ENCODE assay signal across 3 cellular contexts in the genomic region with DNA sequence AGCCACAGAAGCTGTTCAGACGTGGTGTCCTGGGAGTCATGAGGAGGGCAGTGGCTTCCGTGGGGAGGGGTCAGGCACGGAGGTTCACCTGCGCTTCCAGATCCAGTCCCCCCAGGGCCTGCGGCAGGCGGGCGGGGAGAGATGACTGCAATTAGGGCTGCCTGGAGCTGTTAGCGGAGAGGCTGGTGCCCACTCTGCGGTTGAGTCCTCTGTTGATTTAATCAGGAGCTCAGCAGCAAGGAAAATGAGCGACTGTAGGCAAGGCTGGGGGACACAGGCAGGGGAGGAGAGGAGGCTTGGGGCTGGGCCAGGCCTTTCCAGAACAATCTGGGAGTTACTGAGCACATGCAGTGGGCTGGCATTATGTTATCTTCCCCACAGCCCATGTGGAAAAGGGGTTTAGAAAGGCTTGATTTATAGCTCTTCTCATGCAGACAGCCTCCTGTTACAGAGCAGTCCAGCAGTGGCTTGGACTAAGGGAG.
TF ChIP-seq lines count a peak whose summit lies in the region.

No MANE protein-coding gene starts in this region.

TF ChIP-seq in HEK293, 187 proteins besides CTCF, POLR2A, EP300 and RAD21 (continued from another document):
- TF ChIP-seq ZFHX2 (tag by site-specific recombination; conservative IDR thresholded peaks at IDR 0.05) (0 out of 2 replicates have a peak, but pooled peaks have one; percentile 6), ZBTB7A (tag by site-specific recombination; IDR thresholded peaks at IDR 0.05; ENCODE audit: low read depth) (no peak), ZBTB17 (tag by site-specific recombination; IDR thresholded peaks at IDR 0.05) (0 out of 2 replicates have a peak, but pooled peaks have one; percentile 19), ZBTB8A (tag by site-specific recombination; IDR thresholded peaks at IDR 0.05) (peak; percentile 52)

TF ChIP-seq in SK-N-SH treated with all-trans-retinoic acid at 6 μM for 48 hours, 23 proteins besides CTCF, POLR2A, EP300 and RAD21 (continued from another document):
- no peak for TF ChIP-seq ZC3H10 (CRISPR knock-in tag; IDR thresholded peaks at IDR 0.05)
- TF ChIP-seq, protein P1, sequence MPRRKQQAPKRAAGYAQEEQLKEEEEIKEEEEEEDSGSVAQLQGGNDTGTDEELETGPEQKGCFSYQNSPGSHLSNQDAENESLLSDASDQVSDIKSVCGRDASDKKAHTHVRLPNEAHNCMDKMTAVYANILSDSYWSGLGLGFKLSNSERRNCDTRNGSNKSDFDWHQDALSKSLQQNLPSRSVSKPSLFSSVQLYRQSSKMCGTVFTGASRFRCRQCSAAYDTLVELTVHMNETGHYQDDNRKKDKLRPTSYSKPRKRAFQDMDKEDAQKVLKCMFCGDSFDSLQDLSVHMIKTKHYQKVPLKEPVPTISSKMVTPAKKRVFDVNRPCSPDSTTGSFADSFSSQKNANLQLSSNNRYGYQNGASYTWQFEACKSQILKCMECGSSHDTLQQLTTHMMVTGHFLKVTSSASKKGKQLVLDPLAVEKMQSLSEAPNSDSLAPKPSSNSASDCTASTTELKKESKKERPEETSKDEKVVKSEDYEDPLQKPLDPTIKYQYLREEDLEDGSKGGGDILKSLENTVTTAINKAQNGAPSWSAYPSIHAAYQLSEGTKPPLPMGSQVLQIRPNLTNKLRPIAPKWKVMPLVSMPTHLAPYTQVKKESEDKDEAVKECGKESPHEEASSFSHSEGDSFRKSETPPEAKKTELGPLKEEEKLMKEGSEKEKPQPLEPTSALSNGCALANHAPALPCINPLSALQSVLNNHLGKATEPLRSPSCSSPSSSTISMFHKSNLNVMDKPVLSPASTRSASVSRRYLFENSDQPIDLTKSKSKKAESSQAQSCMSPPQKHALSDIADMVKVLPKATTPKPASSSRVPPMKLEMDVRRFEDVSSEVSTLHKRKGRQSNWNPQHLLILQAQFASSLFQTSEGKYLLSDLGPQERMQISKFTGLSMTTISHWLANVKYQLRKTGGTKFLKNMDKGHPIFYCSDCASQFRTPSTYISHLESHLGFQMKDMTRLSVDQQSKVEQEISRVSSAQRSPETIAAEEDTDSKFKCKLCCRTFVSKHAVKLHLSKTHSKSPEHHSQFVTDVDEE (CRISPR knock-in tag; IDR thresholded peaks at IDR 0.05) = peak; percentile 50; the same call in 1 of the 2 replicates
- TF ChIP-seq ESRRG (CRISPR knock-in tag; IDR thresholded peaks at IDR 0.05) = no peak

TF ChIP-seq in neural cell, 6 proteins besides CTCF, POLR2A, EP300 and RAD21:
- TF ChIP-seq, protein P2, sequence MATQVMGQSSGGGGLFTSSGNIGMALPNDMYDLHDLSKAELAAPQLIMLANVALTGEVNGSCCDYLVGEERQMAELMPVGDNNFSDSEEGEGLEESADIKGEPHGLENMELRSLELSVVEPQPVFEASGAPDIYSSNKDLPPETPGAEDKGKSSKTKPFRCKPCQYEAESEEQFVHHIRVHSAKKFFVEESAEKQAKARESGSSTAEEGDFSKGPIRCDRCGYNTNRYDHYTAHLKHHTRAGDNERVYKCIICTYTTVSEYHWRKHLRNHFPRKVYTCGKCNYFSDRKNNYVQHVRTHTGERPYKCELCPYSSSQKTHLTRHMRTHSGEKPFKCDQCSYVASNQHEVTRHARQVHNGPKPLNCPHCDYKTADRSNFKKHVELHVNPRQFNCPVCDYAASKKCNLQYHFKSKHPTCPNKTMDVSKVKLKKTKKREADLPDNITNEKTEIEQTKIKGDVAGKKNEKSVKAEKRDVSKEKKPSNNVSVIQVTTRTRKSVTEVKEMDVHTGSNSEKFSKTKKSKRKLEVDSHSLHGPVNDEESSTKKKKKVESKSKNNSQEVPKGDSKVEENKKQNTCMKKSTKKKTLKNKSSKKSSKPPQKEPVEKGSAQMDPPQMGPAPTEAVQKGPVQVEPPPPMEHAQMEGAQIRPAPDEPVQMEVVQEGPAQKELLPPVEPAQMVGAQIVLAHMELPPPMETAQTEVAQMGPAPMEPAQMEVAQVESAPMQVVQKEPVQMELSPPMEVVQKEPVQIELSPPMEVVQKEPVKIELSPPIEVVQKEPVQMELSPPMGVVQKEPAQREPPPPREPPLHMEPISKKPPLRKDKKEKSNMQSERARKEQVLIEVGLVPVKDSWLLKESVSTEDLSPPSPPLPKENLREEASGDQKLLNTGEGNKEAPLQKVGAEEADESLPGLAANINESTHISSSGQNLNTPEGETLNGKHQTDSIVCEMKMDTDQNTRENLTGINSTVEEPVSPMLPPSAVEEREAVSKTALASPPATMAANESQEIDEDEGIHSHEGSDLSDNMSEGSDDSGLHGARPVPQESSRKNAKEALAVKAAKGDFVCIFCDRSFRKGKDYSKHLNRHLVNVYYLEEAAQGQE (IDR thresholded peaks at IDR 0.05; ENCODE audit: borderline replicate concordance) = no peak
- TF ChIP-seq TAF1 (IDR thresholded peaks at IDR 0.05; ENCODE audit: low read depth) (no peak), MXI1 (conservative IDR thresholded peaks at IDR 0.05; ENCODE audit: poor library complexity, severe bottlenecking) (no peak), POLR2AphosphoS5 (IDR thresholded peaks at IDR 0.05) (no peak), EZH2 (IDR thresholded peaks at IDR 0.05; ENCODE audit: borderline replicate concordance, insufficient read depth, low read length, poor library complexity, severe bottlenecking) (no peak), SMC3 (conservative IDR thresholded peaks at IDR 0.05; ENCODE audit: poor library complexity) (no peak)
